Comparison of ENCODE assay signal across 8 cellular contexts in the genomic region with DNA sequence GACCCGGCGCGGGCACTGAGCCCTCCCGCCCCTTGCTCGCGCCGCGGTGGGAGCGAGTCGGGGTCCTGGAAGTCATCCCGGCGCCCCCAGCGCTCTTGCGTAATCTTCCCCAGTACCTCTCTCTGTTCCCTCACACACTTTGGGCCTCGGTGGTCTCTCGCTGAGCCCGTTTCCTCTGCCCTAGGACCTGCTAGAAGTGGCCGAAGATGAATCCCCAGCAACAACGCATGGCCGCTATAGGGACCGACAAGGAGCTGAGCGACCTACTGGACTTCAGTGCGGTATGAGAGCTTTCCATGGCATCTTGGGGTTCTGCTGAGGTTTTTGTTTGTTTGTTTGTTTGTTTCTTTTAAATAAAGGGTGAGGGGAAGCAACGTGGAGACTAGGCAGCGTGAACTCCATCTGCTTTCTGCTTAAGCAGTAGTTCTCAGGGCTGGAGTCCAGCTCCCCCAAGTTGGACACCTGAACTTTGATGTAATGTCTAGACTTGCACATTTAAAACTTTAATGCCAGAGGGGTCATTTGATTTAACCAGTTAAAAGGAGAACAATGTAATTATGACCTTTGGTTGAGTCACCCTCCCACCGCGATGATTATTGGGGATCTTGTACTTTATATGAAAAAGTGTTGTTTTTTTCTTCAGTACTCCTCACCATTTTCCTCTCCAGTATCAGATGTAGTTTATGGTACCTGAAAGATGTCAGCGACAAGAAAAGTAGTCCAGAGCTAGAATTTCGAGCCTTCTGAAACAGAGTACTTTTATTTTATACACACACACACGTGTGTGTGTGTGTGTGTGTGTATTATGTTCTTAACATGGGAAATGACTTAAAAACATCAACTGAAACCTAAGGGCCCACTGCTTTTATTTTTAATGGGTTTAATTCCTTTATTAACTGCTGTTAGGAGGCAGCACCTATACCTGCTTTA. TPM values are rescaled to one million over a fixed set of nuclear protein-coding genes. Genes with fewer than 3 reads are reported as not detected.
DNase-seq lines count a peak whose midpoint lies in the region; ATAC-seq and TF ChIP-seq lines count a peak whose summit lies in the region.

No MANE protein-coding gene starts in this region.

- ATAC-seq in HG02885 (IDR thresholded peaks at IDR 0.05; ENCODE audit: poor library complexity, unreplicated experiment), result peak; percentile 11

- peaks cover 17% of the 10 kb centered on the region for H4K20me1 ChIP-seq in hepatocyte (ENCODE audit: insufficient read depth, poor library complexity, severe bottlenecking)

- no peaks in the 10 kb centered on the region for H3K9me2 ChIP-seq in hepatocyte (replicated peaks; ENCODE audit: insufficient read depth)

- peak overlapping the region; percentile 84 for H3K4me3 ChIP-seq in hepatocyte

- peak overlapping the region; percentile 99 for H3K27ac ChIP-seq in hepatocyte

- H3K9me3 ChIP-seq in hepatocyte (ENCODE audit: low read depth), result no peaks in the 10 kb centered on the region

- DNase-seq in NCI-H82 (lab: John Stamatoyannopoulos, UW) (peak; percentile 76), NCI-H82 treated with DMSO at 0.1 percent for 48 hours (lab: John Stamatoyannopoulos, UW; ENCODE audit: unreplicated experiment) (no peak), OCI-M1 (lab: John Stamatoyannopoulos, UW) (peak; percentile 61), amniotic epithelial cell (ENCODE audit: low read depth) (peak; percentile 23), hepatocyte (ENCODE audit: low spot score) (no peak), retina (peak; percentile 81), NCI-H2107 (lab: John Stamatoyannopoulos, UW) (no peak)

- H3K27me3 ChIP-seq in hepatocyte, result no peaks in the 10 kb centered on the region

- H3K36me3 ChIP-seq in hepatocyte (replicated peaks; ENCODE audit: insufficient read depth, low read depth), result no peaks in the 10 kb centered on the region

- WGBS in hepatocyte (ENCODE audit: low lambda C conversion rate, missing lambda C conversion rate), result 4% methylated on average over 25 of the region's 30 CpGs

- H3K4me1 ChIP-seq in hepatocyte (ENCODE audit: insufficient read depth), result peaks cover 35% of the 10 kb centered on the region

- peak overlapping the region; percentile 77 for H3K4me2 ChIP-seq in hepatocyte

- TF ChIP-seq CTCF in hepatocyte (IDR thresholded peaks at IDR 0.05; ENCODE audit: poor library complexity), result no peak

- peak overlapping the region; percentile 65 for H2AFZ ChIP-seq in hepatocyte

- H3K79me2 ChIP-seq in hepatocyte, result peaks cover 80% of the 10 kb centered on the region

RNA-seq across cellular contexts. Expression of gene TCF12, which starts 1.5 kb away (rescaled TPM):
- total RNA-seq in hepatocyte, result 86.6 and 93.2 TPM in 2 replicates
- polyA plus RNA-seq in hepatocyte, result 30.3 and 42.0 TPM in 2 replicates

Comparison
In these comparisons a context has a peak if more than half of its experiments do, and no peak if none do; other contexts are left out.
1. DNase-seq: peak in NCI-H82 (single experiment), OCI-M1 (single experiment), amniotic epithelial cell (single experiment) and retina (single experiment); none in NCI-H82 treated with DMSO at 0.1 percent for 48 hours (single experiment), hepatocyte (single experiment) and NCI-H2107 (single experiment).